23 cellular contexts compared by ENCODE assay signal in genomic region chr17:40058865-40059264, GRCh38. TPM values are rescaled to one million over a fixed set of nuclear protein-coding genes. Genes with fewer than 3 reads are reported as not detected.
DNase-seq lines count a peak whose midpoint lies in the region; ATAC-seq and TF ChIP-seq lines count a peak whose summit lies in the region.
"Had no signal": no experiment of that assay in that cellular context is flagged by ENCODE, and none has a peak within 500 bp of the region (broad histone marks: within the 10 kb centered on the region; RNA-seq: fewer than 3 reads in every experiment).

No MANE protein-coding gene starts in this region.

- no peaks in the 10 kb centered on the region for H3K27me3 Mint-ChIP-seq in activated naive CD4-positive, alpha-beta T cell treated with anti-CD3 and anti-CD28 coated beads, Interleukin-2, amount 50 U/mL, for 24 hours
- peaks cover 2% of the 10 kb centered on the region for H3K27me3 Mint-ChIP-seq in activated naive CD4-positive, alpha-beta T cell treated with anti-CD3 and anti-CD28 coated beads for 36 hours (ENCODE audit: low read depth)
- H3K27me3 Mint-ChIP-seq: activated naive CD8-positive, alpha-beta T cell had no signal

- ATAC-seq in gastroesophageal sphincter, result no peak
- no peak for ATAC-seq in HG02678 (IDR thresholded peaks at IDR 0.05; ENCODE audit: unreplicated experiment)
- ATAC-seq: activated CD8-positive, alpha-beta T cell treated with anti-CD3 and anti-CD28 coated beads, Interleukin-2, amount 10 ng/mL, durations not matched to agents 7 days and 5 days; activated T-cell treated with anti-CD3 and anti-CD28 coated beads, Interleukin-2, amount 50 U/mL, for 4 hours; mucosa of descending colon had no signal

- in situ Hi-C loops in transverse colon (cut with MboI; ENCODE audit: low pct_ligation_motif_present in 1 of 4, low pct_unique_long_range_greater_than_20kb in 1 of 4, low sequenced_read_pairs in 3 of 4), result no loop called here

- no peak for TF ChIP-seq POLR2A in gastroesophageal sphincter (IDR thresholded peaks at IDR 0.05)
- no peak for TF ChIP-seq POLR2A in sigmoid colon (IDR thresholded peaks at IDR 0.05)
- no peak for TF ChIP-seq POLR2A in transverse colon (IDR thresholded peaks at IDR 0.05)

- TF ChIP-seq CTCF in gastroesophageal sphincter (IDR thresholded peaks at IDR 0.05) (no peak), sigmoid colon (IDR thresholded peaks at IDR 0.05) (no peak), transverse colon (IDR thresholded peaks at IDR 0.05) (no peak)

- no peaks in the 10 kb centered on the region for H3K27me3 ChIP-seq in gastroesophageal sphincter
- H3K27me3 ChIP-seq in sigmoid colon, result no peaks in the 10 kb centered on the region
- no peaks in the 10 kb centered on the region for H3K27me3 ChIP-seq in transverse colon
- H3K27me3 ChIP-seq: brain microvascular endothelial cell had no signal

- CTCF ChIA-PET in activated naive CD4-positive, alpha-beta T cell treated with anti-CD3 and anti-CD28 coated beads for 36 hours (lab: Charles Lee), result interaction anchor here (0.7 to 11.3 kb wide), 5 partner anchors 17 to 53 kb away, joined by 3 to 157 read pairs (median 5); no protein-coding TSS in a partner anchor

- H3K27ac ChIP-seq in gastroesophageal sphincter, result peak overlapping the region; percentile 71 to 99 (median 90)
- peak overlapping the region; percentile 79 to 99 (median 98) for H3K27ac ChIP-seq in sigmoid colon
- peak overlapping the region; percentile 70 to 83 (median 72) for H3K27ac ChIP-seq in transverse colon
- H3K27ac ChIP-seq: 22Rv1, brain microvascular endothelial cell, epithelial cell of prostate, KMS-11 had no signal

- DNase-seq in activated naive CD4-positive, alpha-beta T cell treated with anti-CD3 and anti-CD28 coated beads for 36 hours, result no peak
- DNase-seq in sigmoid colon (no peak), transverse colon (no peak), D341Med (ENCODE audit: low spot score) (no peak), NCI-H1092 (lab: John Stamatoyannopoulos, UW) (no peak)
- DNase-seq: activated CD4-positive, CD25-positive, alpha-beta regulatory T cell; activated CD8-positive, alpha-beta T cell treated with anti-CD3 and anti-CD28 coated beads, Interleukin-2, amount 10 ng/mL, durations not matched to agents 7 days and 5 days; activated T-cell treated with anti-CD3 and anti-CD28 coated beads, Interleukin-2, amount 50 U/mL, for 4 hours; brain microvascular endothelial cell; Caco-2; NCI-H2029 treated with DMSO at 0.1 percent for 48 hours; stimulated activated CD4-positive, alpha-beta T cell treated with anti-CD3 and anti-CD28 coated beads, Interleukin-2, amount 100 ng/mL, for 48 hours; T1000 had no signal

- no peak overlapping the region for H3K4me3 ChIP-seq in gastroesophageal sphincter
- no peak overlapping the region for H3K4me3 ChIP-seq in sigmoid colon
- no peak overlapping the region for H3K4me3 ChIP-seq in transverse colon
- H3K4me3 ChIP-seq: mucosa of descending colon had no signal

- no peak overlapping the region for H3K4me3 Mint-ChIP-seq in activated naive CD4-positive, alpha-beta T cell treated with anti-CD3 and anti-CD28 coated beads, Interleukin-2, amount 50 U/mL, for 24 hours
- no peak overlapping the region for H3K4me3 Mint-ChIP-seq in activated naive CD4-positive, alpha-beta T cell treated with anti-CD3 and anti-CD28 coated beads for 36 hours
- H3K4me3 Mint-ChIP-seq: activated CD8-positive, alpha-beta T cell treated with anti-CD3 and anti-CD28 coated beads, Interleukin-2, amount 10 ng/mL, durations not matched to agents 7 days and 5 days; activated naive CD8-positive, alpha-beta T cell; activated T-cell treated with anti-CD3 and anti-CD28 coated beads, Interleukin-2, amount 50 U/mL, for 4 hours had no signal

- H3K4me1 ChIP-seq in gastroesophageal sphincter, result peaks cover 0 to 49% (median 3%) of the 10 kb centered on the region in 3 donors
- H3K4me1 ChIP-seq in sigmoid colon, result peaks cover 0 to 53% (median 28%) of the 10 kb centered on the region in 4 donors
- H3K4me1 ChIP-seq in transverse colon, result peaks cover 9 to 30% (median 14%) of the 10 kb centered on the region in 4 donors

- peaks cover 1% of the 10 kb centered on the region for H3K36me3 Mint-ChIP-seq in activated naive CD4-positive, alpha-beta T cell treated with anti-CD3 and anti-CD28 coated beads, Interleukin-2, amount 50 U/mL, for 24 hours
- H3K36me3 Mint-ChIP-seq in activated naive CD4-positive, alpha-beta T cell treated with anti-CD3 and anti-CD28 coated beads for 36 hours (ENCODE audit: low read depth), result peaks cover 2% of the 10 kb centered on the region

- intact Hi-C loops in activated naive CD4-positive, alpha-beta T cell treated with anti-CD3 and anti-CD28 coated beads for 36 hours (cut with micrococcal nuclease), result no loop called here
- intact Hi-C loops in sigmoid colon (cut with DNase I), result no loop called here
- intact Hi-C loops in transverse colon (cut with DNase I; ENCODE audit: low total_unique reads), result no loop called here

- no peak for TF ChIP-seq EP300 in gastroesophageal sphincter (IDR thresholded peaks at IDR 0.05)
- TF ChIP-seq EP300 in sigmoid colon (IDR thresholded peaks at IDR 0.05), result no peak
- TF ChIP-seq EP300 in transverse colon (IDR thresholded peaks at IDR 0.05; ENCODE audit: low read depth), result no peak

- H3K36me3 ChIP-seq in gastroesophageal sphincter (no peaks in the 10 kb centered on the region), sigmoid colon (no peaks in the 10 kb centered on the region), transverse colon (no peaks in the 10 kb centered on the region)
- H3K36me3 ChIP-seq: brain microvascular endothelial cell had no signal

- peak overlapping the region; percentile 46 for H3K27ac Mint-ChIP-seq in activated naive CD4-positive, alpha-beta T cell treated with anti-CD3 and anti-CD28 coated beads, Interleukin-2, amount 50 U/mL, for 24 hours
- no peak overlapping the region for H3K27ac Mint-ChIP-seq in activated naive CD4-positive, alpha-beta T cell treated with anti-CD3 and anti-CD28 coated beads for 36 hours
- H3K27ac Mint-ChIP-seq: activated CD8-positive, alpha-beta T cell treated with anti-CD3 and anti-CD28 coated beads, Interleukin-2, amount 10 ng/mL, durations not matched to agents 7 days and 5 days; activated naive CD8-positive, alpha-beta T cell had no signal

- 100% methylated on average over 1 of the region's 1 CpG for WGBS in gastroesophageal sphincter (ENCODE audit: low coverage in 1 of 2), 2 donors
- WGBS in sigmoid colon, 2 donors, result 98 to 100% methylated on average over 1 of the region's 1 CpG
- 96 to 100% methylated on average over 1 of the region's 1 CpG for WGBS in transverse colon (ENCODE audit: low coverage in 1 of 2), 2 donors

- H3K9me3 Mint-ChIP-seq in activated naive CD4-positive, alpha-beta T cell treated with anti-CD3 and anti-CD28 coated beads, Interleukin-2, amount 50 U/mL, for 24 hours, result no peaks in the 10 kb centered on the region
- no peaks in the 10 kb centered on the region for H3K9me3 Mint-ChIP-seq in activated naive CD4-positive, alpha-beta T cell treated with anti-CD3 and anti-CD28 coated beads for 36 hours
- H3K9me3 Mint-ChIP-seq: activated T-cell treated with anti-CD3 and anti-CD28 coated beads, Interleukin-2, amount 50 U/mL, for 4 hours had no signal

- H3K4me1 Mint-ChIP-seq in activated naive CD4-positive, alpha-beta T cell treated with anti-CD3 and anti-CD28 coated beads, Interleukin-2, amount 50 U/mL, for 24 hours, result peaks cover 26% of the 10 kb centered on the region
- peaks cover 21% of the 10 kb centered on the region for H3K4me1 Mint-ChIP-seq in activated naive CD4-positive, alpha-beta T cell treated with anti-CD3 and anti-CD28 coated beads for 36 hours (ENCODE audit: low read depth)

- H3K9me3 ChIP-seq in gastroesophageal sphincter (no peaks in the 10 kb centered on the region), sigmoid colon (no peaks in the 10 kb centered on the region), transverse colon (no peaks in the 10 kb centered on the region)
- H3K9me3 ChIP-seq: Caco-2, mucosa of descending colon had no signal

RNA-seq across cellular contexts. Expression of gene THRA, which starts 3.9 kb away (rescaled TPM):
- total RNA-seq in activated naive CD4-positive, alpha-beta T cell treated with anti-CD3 and anti-CD28 coated beads for 36 hours, result 10 to 100 TPM; 10.2 to 11.2 TPM
- total RNA-seq in gastroesophageal sphincter (100 to 1,000 TPM in 2 of 4 donors, 10 to 100 TPM in 2; 84.8 to 133 (median 102) TPM), sigmoid colon (10 to 100 TPM; 78.8 to 86.1 (median 83.8) TPM), transverse colon (10 to 100 TPM; 32.6 to 82.6 (median 58.6) TPM)
- 10 to 100 TPM; 25.4 to 35.4 (median 25.8) TPM for polyA plus RNA-seq in sigmoid colon

RNA-seq across cellular contexts. Expression of gene MED24, which starts 4.7 kb away (rescaled TPM):
- total RNA-seq in activated naive CD4-positive, alpha-beta T cell treated with anti-CD3 and anti-CD28 coated beads for 36 hours, result 100 to 1,000 TPM; 107 TPM
- total RNA-seq in gastroesophageal sphincter, result 10 to 100 TPM; 42.1 to 57.9 (median 50.3) TPM
- 10 to 100 TPM; 27.3 to 64.8 (median 31.7) TPM for total RNA-seq in sigmoid colon
- 10 to 100 TPM; 19.2 to 83.0 (median 29.1) TPM for polyA plus RNA-seq in sigmoid colon
- total RNA-seq in transverse colon, result 100 to 1,000 TPM in 2 of 4 donors, 10 to 100 TPM in 2; 64.3 to 294 (median 112) TPM

RNA-seq across cellular contexts. Expression of gene NR1D1, which starts 41.5 kb away (rescaled TPM):
- 1 to 10 TPM; 9.0 to 9.1 TPM for total RNA-seq in activated naive CD4-positive, alpha-beta T cell treated with anti-CD3 and anti-CD28 coated beads for 36 hours
- total RNA-seq in gastroesophageal sphincter (10 to 100 TPM in 3 of 4 donors, 1 to 10 TPM in 1; 1.5 to 20.4 (median 18.3) TPM), sigmoid colon (10 to 100 TPM in 3 of 4 donors, 1 to 10 TPM in 1; 4.1 to 12.8 (median 11.9) TPM), transverse colon (10 to 100 TPM in 1 of 4 donors, 1 to 10 TPM in 3; 4.8 to 18.0 (median 7.3) TPM)
- polyA plus RNA-seq in sigmoid colon, result 10 to 100 TPM in 1 of 3 donors, 1 to 10 TPM in 2; 4.4 to 11.4 (median 8.1) TPM

RNA-seq across cellular contexts. Expression of gene CSF3, which starts 43.6 kb away (rescaled TPM):
- not detected for total RNA-seq in activated naive CD4-positive, alpha-beta T cell treated with anti-CD3 and anti-CD28 coated beads for 36 hours
- total RNA-seq in gastroesophageal sphincter, result 1 to 10 TPM in 1 of 4 donors, not detected in 3; 9.3 TPM
- 10 to 100 TPM in 1 of 4 donors, not detected in 3; 23.3 TPM for total RNA-seq in sigmoid colon
- 1 to 10 TPM in 2 of 3 donors, not detected in 1; 1.2 to 3.1 TPM for polyA plus RNA-seq in sigmoid colon
- 10 to 100 TPM in 1 of 4 donors, 1 to 10 TPM in 1, not detected in 2; 2.6 to 38.9 TPM for total RNA-seq in transverse colon
- total RNA-seq: activated CD8-positive, alpha-beta T cell treated with anti-CD3 and anti-CD28 coated beads, Interleukin-2, amount 10 ng/mL, durations not matched to agents 7 days and 5 days; activated T-cell treated with anti-CD3 and anti-CD28 coated beads, Interleukin-2, amount 50 U/mL, for 4 hours; Caco-2; frontal cortex; mucosa of descending colon; NCI-H460 had no signal
